ENCODE assay signal across 1 cellular context in the genomic region with DNA sequence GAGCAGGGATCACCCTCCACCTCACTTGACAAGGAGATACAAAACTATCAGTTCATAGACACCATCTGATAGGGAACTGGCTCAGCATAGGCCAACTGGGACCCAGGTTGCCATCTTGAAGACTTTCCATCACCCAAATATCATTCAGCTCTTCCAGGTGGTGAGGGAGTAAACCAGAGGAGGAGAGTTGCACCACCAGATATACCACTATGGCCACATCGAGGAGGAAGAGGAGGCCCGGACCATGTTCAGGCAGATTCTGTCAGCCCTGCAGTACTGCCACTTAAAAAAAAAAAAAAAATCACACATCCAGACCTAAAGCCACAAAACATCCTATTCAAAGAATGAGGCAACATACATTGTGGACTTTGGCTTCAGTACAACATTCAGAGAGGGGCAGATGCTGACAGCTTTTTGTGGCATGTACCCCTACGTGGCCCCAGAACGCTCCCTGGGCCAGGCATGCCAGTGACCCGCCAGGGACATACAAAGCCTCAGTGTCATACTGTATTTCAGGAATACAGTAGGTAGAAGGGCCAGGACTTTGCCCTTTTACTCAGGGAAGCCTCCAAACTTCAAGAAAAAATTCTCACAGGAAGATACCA.
A peak's percentile ranks its signal among the peaks of the same experiment; 100 is the strongest.
TF ChIP-seq lines count a peak whose summit lies in the region.

No MANE protein-coding gene starts in this region.

TF ChIP-seq in HepG2, 621 proteins besides CTCF, POLR2A, EP300 and RAD21 (continued from another document and continues in another):
- TF ChIP-seq, protein P1, sequence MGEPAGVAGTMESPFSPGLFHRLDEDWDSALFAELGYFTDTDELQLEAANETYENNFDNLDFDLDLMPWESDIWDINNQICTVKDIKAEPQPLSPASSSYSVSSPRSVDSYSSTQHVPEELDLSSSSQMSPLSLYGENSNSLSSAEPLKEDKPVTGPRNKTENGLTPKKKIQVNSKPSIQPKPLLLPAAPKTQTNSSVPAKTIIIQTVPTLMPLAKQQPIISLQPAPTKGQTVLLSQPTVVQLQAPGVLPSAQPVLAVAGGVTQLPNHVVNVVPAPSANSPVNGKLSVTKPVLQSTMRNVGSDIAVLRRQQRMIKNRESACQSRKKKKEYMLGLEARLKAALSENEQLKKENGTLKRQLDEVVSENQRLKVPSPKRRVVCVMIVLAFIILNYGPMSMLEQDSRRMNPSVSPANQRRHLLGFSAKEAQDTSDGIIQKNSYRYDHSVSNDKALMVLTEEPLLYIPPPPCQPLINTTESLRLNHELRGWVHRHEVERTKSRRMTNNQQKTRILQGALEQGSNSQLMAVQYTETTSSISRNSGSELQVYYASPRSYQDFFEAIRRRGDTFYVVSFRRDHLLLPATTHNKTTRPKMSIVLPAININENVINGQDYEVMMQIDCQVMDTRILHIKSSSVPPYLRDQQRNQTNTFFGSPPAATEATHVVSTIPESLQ (CRISPR knock-in tag; conservative IDR thresholded peaks at IDR 0.05) = no peak
- TF ChIP-seq, protein P2, sequence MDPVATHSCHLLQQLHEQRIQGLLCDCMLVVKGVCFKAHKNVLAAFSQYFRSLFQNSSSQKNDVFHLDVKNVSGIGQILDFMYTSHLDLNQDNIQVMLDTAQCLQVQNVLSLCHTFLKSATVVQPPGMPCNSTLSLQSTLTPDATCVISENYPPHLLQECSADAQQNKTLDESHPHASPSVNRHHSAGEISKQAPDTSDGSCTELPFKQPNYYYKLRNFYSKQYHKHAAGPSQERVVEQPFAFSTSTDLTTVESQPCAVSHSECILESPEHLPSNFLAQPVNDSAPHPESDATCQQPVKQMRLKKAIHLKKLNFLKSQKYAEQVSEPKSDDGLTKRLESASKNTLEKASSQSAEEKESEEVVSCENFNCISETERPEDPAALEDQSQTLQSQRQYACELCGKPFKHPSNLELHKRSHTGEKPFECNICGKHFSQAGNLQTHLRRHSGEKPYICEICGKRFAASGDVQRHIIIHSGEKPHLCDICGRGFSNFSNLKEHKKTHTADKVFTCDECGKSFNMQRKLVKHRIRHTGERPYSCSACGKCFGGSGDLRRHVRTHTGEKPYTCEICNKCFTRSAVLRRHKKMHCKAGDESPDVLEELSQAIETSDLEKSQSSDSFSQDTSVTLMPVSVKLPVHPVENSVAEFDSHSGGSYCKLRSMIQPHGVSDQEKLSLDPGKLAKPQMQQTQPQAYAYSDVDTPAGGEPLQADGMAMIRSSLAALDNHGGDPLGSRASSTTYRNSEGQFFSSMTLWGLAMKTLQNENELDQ (CRISPR knock-in tag; IDR thresholded peaks at IDR 0.05; ENCODE audit: borderline replicate concordance) = no peak
- TF ChIP-seq ZNF7 (CRISPR knock-in tag; IDR thresholded peaks at IDR 0.05) (no peak), ZNF20 (CRISPR knock-in tag; IDR thresholded peaks at IDR 0.05) (no peak), ZNF232 (CRISPR knock-in tag; IDR thresholded peaks at IDR 0.05; ENCODE audit: borderline replicate concordance) (no peak), NFIC (IDR thresholded peaks at IDR 0.05; ENCODE audit: low read length) (peak; percentile 23; the same call in 1 of the 2 replicates), KMT2B (CRISPR knock-in tag; IDR thresholded peaks at IDR 0.05) (no peak), ZNF607 (CRISPR knock-in tag; IDR thresholded peaks at IDR 0.05; ENCODE audit: borderline replicate concordance) (no peak), ZNF670 (CRISPR knock-in tag; IDR thresholded peaks at IDR 0.05; ENCODE audit: borderline replicate concordance) (0 out of 2 replicates have a peak, but pooled peaks have one; percentile 11), ZNF552 (CRISPR knock-in tag; IDR thresholded peaks at IDR 0.05; ENCODE audit: borderline replicate concordance) (no peak), HDAC1 (CRISPR knock-in tag; IDR thresholded peaks at IDR 0.05) (peak; percentile 53; the same call in 1 of the 2 replicates), CHD2 (IDR thresholded peaks at IDR 0.05; ENCODE audit: low read depth, low read length) (no peak), TMF1 (CRISPR knock-in tag; IDR thresholded peaks at IDR 0.05; ENCODE audit: low read depth) (no peak), RXRB (CRISPR knock-in tag; IDR thresholded peaks at IDR 0.05; ENCODE audit: borderline replicate concordance) (peak; percentile 68; the same call in 1 of the 2 replicates), HNRNPH1 (optimal IDR thresholded peaks at IDR 0.05; ENCODE audit: low read depth, low read length) (no peak), POGZ (CRISPR knock-in tag; IDR thresholded peaks at IDR 0.05) (no peak), ZBTB21 (CRISPR knock-in tag; IDR thresholded peaks at IDR 0.05) (no peak), ZFAT (CRISPR knock-in tag; conservative IDR thresholded peaks at IDR 0.05) (no peak), ZNF615 (CRISPR knock-in tag; IDR thresholded peaks at IDR 0.05; ENCODE audit: borderline replicate concordance) (no peak), ZNF543 (CRISPR knock-in tag; IDR thresholded peaks at IDR 0.05) (no peak), KDM3A (CRISPR knock-in tag; IDR thresholded peaks at IDR 0.05; ENCODE audit: low read depth) (no peak), ZC3H4 (CRISPR knock-in tag; IDR thresholded peaks at IDR 0.05; ENCODE audit: borderline replicate concordance) (no peak), ZSCAN12 (CRISPR knock-in tag; IDR thresholded peaks at IDR 0.05) (no peak), HOXA5 (CRISPR knock-in tag; IDR thresholded peaks at IDR 0.05) (no peak), ZNF83 (CRISPR knock-in tag; IDR thresholded peaks at IDR 0.05; ENCODE audit: borderline replicate concordance) (no peak), SCMH1 (CRISPR knock-in tag; IDR thresholded peaks at IDR 0.05; ENCODE audit: borderline replicate concordance) (no peak), NFYB (CRISPR knock-in tag; IDR thresholded peaks at IDR 0.05) (no peak), MIER3 (CRISPR knock-in tag; IDR thresholded peaks at IDR 0.05; ENCODE audit: borderline replicate concordance) (peak; percentile 51; the same call in 1 of the 2 replicates), NFRKB (IDR thresholded peaks at IDR 0.05) (no peak), ZNF331 (CRISPR knock-in tag; IDR thresholded peaks at IDR 0.05) (no peak), ZSCAN21 (CRISPR knock-in tag; IDR thresholded peaks at IDR 0.05; ENCODE audit: borderline replicate concordance) (no peak), SALL1 (CRISPR knock-in tag; IDR thresholded peaks at IDR 0.05) (peak; percentile 72)
- TF ChIP-seq, protein P3, sequence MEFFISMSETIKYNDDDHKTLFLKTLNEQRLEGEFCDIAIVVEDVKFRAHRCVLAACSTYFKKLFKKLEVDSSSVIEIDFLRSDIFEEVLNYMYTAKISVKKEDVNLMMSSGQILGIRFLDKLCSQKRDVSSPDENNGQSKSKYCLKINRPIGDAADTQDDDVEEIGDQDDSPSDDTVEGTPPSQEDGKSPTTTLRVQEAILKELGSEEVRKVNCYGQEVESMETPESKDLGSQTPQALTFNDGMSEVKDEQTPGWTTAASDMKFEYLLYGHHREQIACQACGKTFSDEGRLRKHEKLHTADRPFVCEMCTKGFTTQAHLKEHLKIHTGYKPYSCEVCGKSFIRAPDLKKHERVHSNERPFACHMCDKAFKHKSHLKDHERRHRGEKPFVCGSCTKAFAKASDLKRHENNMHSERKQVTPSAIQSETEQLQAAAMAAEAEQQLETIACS (CRISPR knock-in tag; IDR thresholded peaks at IDR 0.05) = no peak
- TF ChIP-seq, protein P4, sequence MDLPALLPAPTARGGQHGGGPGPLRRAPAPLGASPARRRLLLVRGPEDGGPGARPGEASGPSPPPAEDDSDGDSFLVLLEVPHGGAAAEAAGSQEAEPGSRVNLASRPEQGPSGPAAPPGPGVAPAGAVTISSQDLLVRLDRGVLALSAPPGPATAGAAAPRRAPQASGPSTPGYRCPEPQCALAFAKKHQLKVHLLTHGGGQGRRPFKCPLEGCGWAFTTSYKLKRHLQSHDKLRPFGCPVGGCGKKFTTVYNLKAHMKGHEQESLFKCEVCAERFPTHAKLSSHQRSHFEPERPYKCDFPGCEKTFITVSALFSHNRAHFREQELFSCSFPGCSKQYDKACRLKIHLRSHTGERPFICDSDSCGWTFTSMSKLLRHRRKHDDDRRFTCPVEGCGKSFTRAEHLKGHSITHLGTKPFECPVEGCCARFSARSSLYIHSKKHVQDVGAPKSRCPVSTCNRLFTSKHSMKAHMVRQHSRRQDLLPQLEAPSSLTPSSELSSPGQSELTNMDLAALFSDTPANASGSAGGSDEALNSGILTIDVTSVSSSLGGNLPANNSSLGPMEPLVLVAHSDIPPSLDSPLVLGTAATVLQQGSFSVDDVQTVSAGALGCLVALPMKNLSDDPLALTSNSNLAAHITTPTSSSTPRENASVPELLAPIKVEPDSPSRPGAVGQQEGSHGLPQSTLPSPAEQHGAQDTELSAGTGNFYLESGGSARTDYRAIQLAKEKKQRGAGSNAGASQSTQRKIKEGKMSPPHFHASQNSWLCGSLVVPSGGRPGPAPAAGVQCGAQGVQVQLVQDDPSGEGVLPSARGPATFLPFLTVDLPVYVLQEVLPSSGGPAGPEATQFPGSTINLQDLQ (CRISPR knock-in tag; IDR thresholded peaks at IDR 0.05) = no peak
- TF ChIP-seq, protein P5, sequence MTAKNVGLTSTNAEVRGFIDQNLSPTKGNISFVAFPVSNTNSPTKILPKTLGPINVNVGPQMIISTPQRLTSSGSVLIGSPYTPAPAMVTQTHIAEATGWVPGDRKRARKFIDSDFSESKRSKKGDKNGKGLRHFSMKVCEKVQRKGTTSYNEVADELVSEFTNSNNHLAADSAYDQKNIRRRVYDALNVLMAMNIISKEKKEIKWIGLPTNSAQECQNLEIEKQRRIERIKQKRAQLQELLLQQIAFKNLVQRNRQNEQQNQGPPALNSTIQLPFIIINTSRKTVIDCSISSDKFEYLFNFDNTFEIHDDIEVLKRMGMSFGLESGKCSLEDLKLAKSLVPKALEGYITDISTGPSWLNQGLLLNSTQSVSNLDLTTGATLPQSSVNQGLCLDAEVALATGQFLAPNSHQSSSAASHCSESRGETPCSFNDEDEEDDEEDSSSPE (CRISPR knock-in tag; IDR thresholded peaks at IDR 0.05) = no peak
- TF ChIP-seq, protein P6, sequence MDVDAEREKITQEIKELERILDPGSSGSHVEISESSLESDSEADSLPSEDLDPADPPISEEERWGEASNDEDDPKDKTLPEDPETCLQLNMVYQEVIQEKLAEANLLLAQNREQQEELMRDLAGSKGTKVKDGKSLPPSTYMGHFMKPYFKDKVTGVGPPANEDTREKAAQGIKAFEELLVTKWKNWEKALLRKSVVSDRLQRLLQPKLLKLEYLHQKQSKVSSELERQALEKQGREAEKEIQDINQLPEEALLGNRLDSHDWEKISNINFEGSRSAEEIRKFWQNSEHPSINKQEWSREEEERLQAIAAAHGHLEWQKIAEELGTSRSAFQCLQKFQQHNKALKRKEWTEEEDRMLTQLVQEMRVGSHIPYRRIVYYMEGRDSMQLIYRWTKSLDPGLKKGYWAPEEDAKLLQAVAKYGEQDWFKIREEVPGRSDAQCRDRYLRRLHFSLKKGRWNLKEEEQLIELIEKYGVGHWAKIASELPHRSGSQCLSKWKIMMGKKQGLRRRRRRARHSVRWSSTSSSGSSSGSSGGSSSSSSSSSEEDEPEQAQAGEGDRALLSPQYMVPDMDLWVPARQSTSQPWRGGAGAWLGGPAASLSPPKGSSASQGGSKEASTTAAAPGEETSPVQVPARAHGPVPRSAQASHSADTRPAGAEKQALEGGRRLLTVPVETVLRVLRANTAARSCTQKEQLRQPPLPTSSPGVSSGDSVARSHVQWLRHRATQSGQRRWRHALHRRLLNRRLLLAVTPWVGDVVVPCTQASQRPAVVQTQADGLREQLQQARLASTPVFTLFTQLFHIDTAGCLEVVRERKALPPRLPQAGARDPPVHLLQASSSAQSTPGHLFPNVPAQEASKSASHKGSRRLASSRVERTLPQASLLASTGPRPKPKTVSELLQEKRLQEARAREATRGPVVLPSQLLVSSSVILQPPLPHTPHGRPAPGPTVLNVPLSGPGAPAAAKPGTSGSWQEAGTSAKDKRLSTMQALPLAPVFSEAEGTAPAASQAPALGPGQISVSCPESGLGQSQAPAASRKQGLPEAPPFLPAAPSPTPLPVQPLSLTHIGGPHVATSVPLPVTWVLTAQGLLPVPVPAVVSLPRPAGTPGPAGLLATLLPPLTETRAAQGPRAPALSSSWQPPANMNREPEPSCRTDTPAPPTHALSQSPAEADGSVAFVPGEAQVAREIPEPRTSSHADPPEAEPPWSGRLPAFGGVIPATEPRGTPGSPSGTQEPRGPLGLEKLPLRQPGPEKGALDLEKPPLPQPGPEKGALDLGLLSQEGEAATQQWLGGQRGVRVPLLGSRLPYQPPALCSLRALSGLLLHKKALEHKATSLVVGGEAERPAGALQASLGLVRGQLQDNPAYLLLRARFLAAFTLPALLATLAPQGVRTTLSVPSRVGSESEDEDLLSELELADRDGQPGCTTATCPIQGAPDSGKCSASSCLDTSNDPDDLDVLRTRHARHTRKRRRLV (CRISPR knock-in tag; IDR thresholded peaks at IDR 0.05) = no peak
- TF ChIP-seq, protein P7, sequence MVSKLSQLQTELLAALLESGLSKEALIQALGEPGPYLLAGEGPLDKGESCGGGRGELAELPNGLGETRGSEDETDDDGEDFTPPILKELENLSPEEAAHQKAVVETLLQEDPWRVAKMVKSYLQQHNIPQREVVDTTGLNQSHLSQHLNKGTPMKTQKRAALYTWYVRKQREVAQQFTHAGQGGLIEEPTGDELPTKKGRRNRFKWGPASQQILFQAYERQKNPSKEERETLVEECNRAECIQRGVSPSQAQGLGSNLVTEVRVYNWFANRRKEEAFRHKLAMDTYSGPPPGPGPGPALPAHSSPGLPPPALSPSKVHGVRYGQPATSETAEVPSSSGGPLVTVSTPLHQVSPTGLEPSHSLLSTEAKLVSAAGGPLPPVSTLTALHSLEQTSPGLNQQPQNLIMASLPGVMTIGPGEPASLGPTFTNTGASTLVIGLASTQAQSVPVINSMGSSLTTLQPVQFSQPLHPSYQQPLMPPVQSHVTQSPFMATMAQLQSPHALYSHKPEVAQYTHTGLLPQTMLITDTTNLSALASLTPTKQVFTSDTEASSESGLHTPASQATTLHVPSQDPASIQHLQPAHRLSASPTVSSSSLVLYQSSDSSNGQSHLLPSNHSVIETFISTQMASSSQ (IDR thresholded peaks at IDR 0.05; ENCODE audit: low read depth) = no peak
- TF ChIP-seq, protein P7 (CRISPR knock-in tag; IDR thresholded peaks at IDR 0.05; ENCODE audit: borderline replicate concordance) = no peak
